In genomic region chr11:64000740-64001514, GRCh38 we compare ENCODE assay signal across 8 cellular contexts. TPM values are rescaled to one million over a fixed set of nuclear protein-coding genes. Genes with fewer than 3 reads are reported as not detected.
DNase-seq lines count a peak whose midpoint lies in the region; ATAC-seq lines count a peak whose summit lies in the region.

No MANE protein-coding gene starts in this region.

- H3K4me1 Mint-ChIP-seq in central memory CD8-positive, alpha-beta T cell, result peaks cover 18% of the 10 kb centered on the region

- WGBS in urinary bladder, result 25% methylated on average over 61 of the region's 61 CpGs

- ATAC-seq in Right ventricle myocardium inferior (peak; percentile 10), left cardiac atrium (no peak)
- no peak for ATAC-seq in central memory CD8-positive, alpha-beta T cell (replicated peaks; ENCODE audit: extremely low read depth, poor library complexity, severe bottlenecking)

- peaks cover 0 to 15% of the 10 kb centered on the region in 2 donors for H3K27me3 ChIP-seq in muscle layer of colon (ENCODE audit: control insufficient read depth in 1 of 2, insufficient read depth in 2 of 2, low read length in 2 of 2)

- H3K9ac ChIP-seq in muscle layer of colon (ENCODE audit: low read length), result no peak overlapping the region

- no peaks in the 10 kb centered on the region for H3K9me3 ChIP-seq in muscle layer of colon (ENCODE audit: low read length)

- H3K4me3 ChIP-seq in muscle layer of colon (ENCODE audit: low read depth in 1 of 2, low read length in 2 of 2), result peak overlapping the region in 1 of 2 donors; percentile 56
- H3K4me3 ChIP-seq in urinary bladder (ENCODE audit: low read depth, low read length), result peak overlapping the region; percentile 25

- intact Hi-C loops in Right ventricle myocardium inferior (cut with DNase I) (loop anchor here (1.0 kb wide), 1 partner anchor 147 kb away; no protein-coding TSS in a partner anchor), left cardiac atrium (cut with DNase I) (loop anchor here in 1 of 2 donors (2.0 kb wide), 1 partner anchor 148 kb away; no protein-coding TSS in a partner anchor)

- DNase-seq in Right ventricle myocardium inferior (ENCODE audit: missing footprints) (no peak), left cardiac atrium (no peak), NCI-H226 (no peak), HK-2 (ENCODE audit: unreplicated experiment) (no peak)
- DNase-seq in central memory CD8-positive, alpha-beta T cell (ENCODE audit: low spot score in 2 of 2), result no peak
- no peak for DNase-seq in stimulated activated CD4-positive, alpha-beta T cell treated with anti-CD3 and anti-CD28 coated beads, Interleukin-4, amount 100 ng/mL, for 4 hours

- H3K4me3 Mint-ChIP-seq in central memory CD8-positive, alpha-beta T cell, result peak overlapping the region; percentile 65

- H3K4me1 ChIP-seq in muscle layer of colon (ENCODE audit: insufficient read depth, low read length) (peaks cover 7% of the 10 kb centered on the region), urinary bladder (ENCODE audit: insufficient read depth) (no peaks in the 10 kb centered on the region)

- H3K27ac Mint-ChIP-seq in central memory CD8-positive, alpha-beta T cell (ENCODE audit: low read depth), result no peak overlapping the region

- peak overlapping the region; percentile 49 for H3K27ac ChIP-seq in muscle layer of colon (ENCODE audit: low read depth, low read length)
- H3K27ac ChIP-seq in urinary bladder (ENCODE audit: low read depth), result no peak overlapping the region

- H3K27me3 Mint-ChIP-seq in central memory CD8-positive, alpha-beta T cell, result peaks cover 8% of the 10 kb centered on the region

- H3K9me3 Mint-ChIP-seq in central memory CD8-positive, alpha-beta T cell, result no peaks in the 10 kb centered on the region

- peaks cover 16% of the 10 kb centered on the region for H3K36me3 Mint-ChIP-seq in central memory CD8-positive, alpha-beta T cell (ENCODE audit: insufficient read depth)

- H3K36me3 ChIP-seq in muscle layer of colon (ENCODE audit: insufficient read depth, low read length) (peaks cover 18% of the 10 kb centered on the region), urinary bladder (ENCODE audit: insufficient read depth) (no peaks in the 10 kb centered on the region)

RNA-seq across cellular contexts. Expression of gene OTUB1, which starts 14.7 kb away (rescaled TPM):
- total RNA-seq in Right ventricle myocardium inferior, result 55.6 TPM
- 10 to 100 TPM; 44.4 to 47.8 TPM for total RNA-seq in left cardiac atrium
- total RNA-seq in urinary bladder, result 19.5 TPM
- 78.9 TPM for polyA plus RNA-seq in urinary bladder

RNA-seq across cellular contexts. Expression of gene COX8A, which starts 26.5 kb away (rescaled TPM):
- 1,159 TPM for total RNA-seq in Right ventricle myocardium inferior
- 100 to 1,000 TPM; 786 to 820 TPM for total RNA-seq in left cardiac atrium
- total RNA-seq in urinary bladder, result 255 TPM
- polyA plus RNA-seq in urinary bladder, result 851 TPM

RNA-seq across cellular contexts. Expression of gene FLRT1, which starts 34.8 kb away (rescaled TPM):
- total RNA-seq in Right ventricle myocardium inferior (0.57 TPM), left cardiac atrium (1 to 10 TPM; 1.3 to 1.6 TPM), urinary bladder (1.7 TPM)
- 0.66 TPM for polyA plus RNA-seq in urinary bladder
